ENCODE assay signal across 10 cellular contexts in the genomic region with DNA sequence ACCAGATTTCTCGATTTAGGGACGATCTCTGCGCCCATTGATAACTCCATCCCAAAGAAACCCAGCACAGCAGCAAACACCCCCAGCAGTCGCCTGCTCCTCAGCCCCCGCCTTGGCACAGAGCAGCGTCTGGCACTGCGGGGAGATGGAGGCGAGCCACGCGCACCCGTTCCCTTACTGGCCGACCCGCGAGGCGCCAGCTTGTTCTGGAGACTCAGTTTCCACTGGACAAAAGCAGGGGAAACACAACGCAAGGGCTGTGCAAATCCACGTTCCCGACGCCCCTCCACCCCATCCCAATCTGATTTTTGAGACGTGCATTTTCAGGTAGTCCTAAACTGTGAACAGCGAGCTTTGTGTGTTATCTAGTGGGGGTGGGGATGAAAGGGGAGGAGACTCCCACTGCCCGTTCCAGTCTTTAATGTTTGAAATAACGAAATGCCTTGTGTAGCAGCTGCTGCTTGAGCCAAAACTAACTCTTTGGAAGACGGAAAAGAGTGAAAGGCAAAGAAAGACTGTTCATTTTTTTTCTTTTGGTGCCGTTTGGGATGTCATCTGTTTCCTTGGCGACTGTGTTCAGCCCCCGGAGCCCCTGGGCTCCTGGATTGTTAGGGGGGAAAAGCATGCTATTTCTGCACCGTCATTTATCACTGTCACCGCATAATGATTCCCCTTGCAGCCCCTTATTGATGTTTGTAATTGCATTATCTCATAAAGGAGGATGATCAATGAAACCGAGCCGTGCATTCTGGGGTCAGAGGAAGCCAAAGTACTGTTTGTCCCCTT.
DNase-seq lines count a peak whose midpoint lies in the region; ATAC-seq and TF ChIP-seq lines count a peak whose summit lies in the region.
"Had no signal": no experiment of that assay in that cellular context is flagged by ENCODE, and none has a peak within 500 bp of the region (broad histone marks: within the 10 kb centered on the region; RNA-seq: fewer than 3 reads in every experiment).

No MANE protein-coding gene starts in this region.

- TF ChIP-seq CTCF in cardiac muscle cell (IDR thresholded peaks at IDR 0.05; ENCODE audit: low read depth, low read length) (no peak), endodermal cell (conservative IDR thresholded peaks at IDR 0.05) (no peak), nephron (IDR thresholded peaks at IDR 0.05; ENCODE audit: unreplicated experiment in 3 of 3) (no peak)

- no peak for ATAC-seq in Right ventricle myocardium inferior
- ATAC-seq in sciatic nerve: no peak

- H3K36me3 ChIP-seq in cardiac muscle cell (no peaks in the 10 kb centered on the region), endodermal cell (ENCODE audit: control insufficient read depth, insufficient read depth, low read length) (no peaks in the 10 kb centered on the region)
- H3K36me3 ChIP-seq: MG63 had no signal

- peaks cover 17% of the 10 kb centered on the region for H3K27me3 ChIP-seq in cardiac muscle cell
- H3K27me3 ChIP-seq in endodermal cell (ENCODE audit: control insufficient read depth, insufficient read depth, low read length, poor library complexity, severe bottlenecking): peaks cover 75% of the 10 kb centered on the region

- intact Hi-C loops in Right ventricle myocardium inferior (cut with DNase I) (loop anchor here (5.0 to 10.0 kb wide), 4 partner anchors 853 to 1264 kb away; no protein-coding TSS in a partner anchor), sciatic nerve (cut with DNase I) (no loop called here)

- H3K4me3 ChIP-seq in cardiac muscle cell: peak overlapping the region; percentile 78
- peak overlapping the region; percentile 77 for H3K4me3 ChIP-seq in endodermal cell (ENCODE audit: low read length)
- H3K4me3 ChIP-seq: MG63 had no signal

- H3K4me1 Mint-ChIP-seq in endodermal cell (peaks cover 33% of the 10 kb centered on the region), nephron (peaks cover 45% of the 10 kb centered on the region)

- 0% methylated on average over 4 to 31 of the region's 31 CpGs for WGBS in endodermal cell (ENCODE audit: insufficient coverage in 1 of 2, insufficient read length in 1 of 2), 2 experiments

- no peak overlapping the region for H3K9ac ChIP-seq in endodermal cell (ENCODE audit: extremely low read depth, low read length, poor library complexity, severe bottlenecking)
- H3K9ac ChIP-seq: parathyroid adenoma had no signal

- H3K4me1 ChIP-seq in cardiac muscle cell (ENCODE audit: low read depth) (peaks cover 33% of the 10 kb centered on the region), endodermal cell (ENCODE audit: control insufficient read depth, insufficient read depth, low read length) (peaks cover 2% of the 10 kb centered on the region)
- H3K4me1 ChIP-seq: parathyroid adenoma had no signal

- H3K4me3 Mint-ChIP-seq in endodermal cell (peak overlapping the region; percentile 59), nephron (peak overlapping the region; percentile 89)

- H3K27me3 Mint-ChIP-seq in endodermal cell (ENCODE audit: insufficient read depth) (peaks cover 10% of the 10 kb centered on the region), nephron (ENCODE audit: low read depth) (peaks cover 56% of the 10 kb centered on the region)

- DNase-seq in cardiac muscle cell (ENCODE audit: low read depth in 1 of 2, low spot score in 1 of 2) (peak in 1 of 2 donors; percentile 53), Right ventricle myocardium inferior (ENCODE audit: missing footprints) (no peak), endodermal cell (peak; percentile 62), sciatic nerve (ENCODE audit: low spot score) (no peak), kidney tubule cell (ENCODE audit: low spot score) (no peak), NCI-H526 treated with DMSO at 0.1 percent for 48 hours (lab: John Stamatoyannopoulos, UW) (no peak)
- DNase-seq in activated CD8-positive, alpha-beta memory T cell treated with anti-CD3 and anti-CD28 coated beads for 24 hours: no peak
- DNase-seq: MG63 had no signal

- H3K36me3 Mint-ChIP-seq in endodermal cell (ENCODE audit: low read depth): no peaks in the 10 kb centered on the region
- no peaks in the 10 kb centered on the region for H3K36me3 Mint-ChIP-seq in nephron (ENCODE audit: low read depth)

- no peak overlapping the region for H3K27ac Mint-ChIP-seq in endodermal cell
- peak overlapping the region in 1 of 3 experiments; percentile 98 for H3K27ac Mint-ChIP-seq in nephron

- H3K27ac ChIP-seq in cardiac muscle cell (peak overlapping the region; percentile 94), endodermal cell (ENCODE audit: low read depth, low read length) (peak overlapping the region; percentile 97)
- H3K27ac ChIP-seq: parathyroid adenoma had no signal

- H3K9me3 Mint-ChIP-seq in endodermal cell (no peaks in the 10 kb centered on the region), nephron (no peaks in the 10 kb centered on the region)

- H3K9me3 ChIP-seq in cardiac muscle cell (ENCODE audit: low read depth): no peaks in the 10 kb centered on the region
- no peaks in the 10 kb centered on the region for H3K9me3 ChIP-seq in endodermal cell (ENCODE audit: control insufficient read depth, low read length)
- H3K9me3 ChIP-seq: MG63 had no signal
